In genomic region chr1:25832336-25833037, GRCh38 we compare ENCODE assay signal across 27 cellular contexts. TPM values are rescaled to one million over a fixed set of nuclear protein-coding genes. Genes with fewer than 3 reads are reported as not detected.
DNase-seq lines count a peak whose midpoint lies in the region; ATAC-seq, FAIRE-seq and TF ChIP-seq lines count a peak whose summit lies in the region.
"Had no signal": no experiment of that assay in that cellular context is flagged by ENCODE, and none has a peak within 500 bp of the region (broad histone marks: within the 10 kb centered on the region; RNA-seq: fewer than 3 reads in every experiment).

No MANE protein-coding gene starts in this region.

- DNase-seq in EL (peak; percentile 49), PC-3 (peak; percentile 50), bronchial epithelial cell (ENCODE audit: low read depth) (peak; percentile 70), AG08396 (ENCODE audit: low spot score) (no peak), SHP77 treated with DMSO at 0.1 percent for 48 hours (lab: John Stamatoyannopoulos, UW) (no peak), HuH-7 (ENCODE audit: low spot score) (no peak)
- no peak for DNase-seq in naive thymus-derived CD4-positive, alpha-beta T cell
- DNase-seq: activated CD4-positive, alpha-beta T cell treated with anti-CD3 and anti-CD28 coated beads, Interleukin-2, amount 50 U/mL, for 4 hours; activated CD8-positive, alpha-beta memory T cell treated with anti-CD3 and anti-CD28 coated beads, Interleukin-2, amount 50 U/mL, for 48 hours; DMS79; endodermal cell; naive B cell; NCI-H1048; NCI-H1930; NCI-H226; NCI-H774; SJCRH30; stimulated activated CD4-positive, alpha-beta T cell treated with anti-CD3 and anti-CD28 coated beads, Interleukin-12 subunit alpha, Interleukin-12 subunit beta, amount 100 ng/mL, for 4 hours; stimulated activated CD4-positive, alpha-beta T cell treated with anti-CD3 and anti-CD28 coated beads, Interleukin-4, amount 100 ng/mL, for 4 hours; thyroid gland had no signal

- H3K4me3 Mint-ChIP-seq in naive thymus-derived CD4-positive, alpha-beta T cell = peak overlapping the region in 2 of 10 donors; percentile 7 to 47
- H3K4me3 Mint-ChIP-seq: brain; endodermal cell; naive B cell; stimulated activated naive CD8-positive, alpha-beta T cell treated with anti-CD3 and anti-CD28 coated beads, Interleukin-15, Interleukin-2, amounts not matched to agents 100 ng/mL and 50 ng/mL, for 24 hours; T-helper 1 cell treated with Interleukin-12 subunit alpha and Interleukin-12 subunit beta and Interleukin-4 antibody, amounts not matched to agents 30 μg/mL and 1 μg/mL, for 36 hours had no signal

- H3K27ac ChIP-seq in PC-3 (ENCODE audit: low read length) = no peak overlapping the region
- H3K27ac ChIP-seq in naive thymus-derived CD4-positive, alpha-beta T cell (ENCODE audit: low read depth, low read length) = peak overlapping the region; percentile 38
- H3K27ac ChIP-seq: coronary artery, right atrium auricular region, SJCRH30, thyroid gland had no signal

- TF ChIP-seq CTCF in PC-3 (conservative IDR thresholded peaks at IDR 0.05; ENCODE audit: low read depth, low read length) (no peak), bronchial epithelial cell (IDR thresholded peaks at IDR 0.05; ENCODE audit: insufficient read depth, low read length, severe bottlenecking) (no peak)

- H3K27me3 ChIP-seq in PC-3 (ENCODE audit: low read length) (no peaks in the 10 kb centered on the region), bronchial epithelial cell (ENCODE audit: control insufficient read depth, insufficient read depth, low read length) (no peaks in the 10 kb centered on the region)
- H3K27me3 ChIP-seq in naive thymus-derived CD4-positive, alpha-beta T cell (ENCODE audit: control insufficient read depth in 2 of 2, insufficient read depth in 2 of 2, low read length in 2 of 2) = no peaks in the 10 kb centered on the region
- H3K27me3 ChIP-seq: right atrium auricular region, SJCRH30, thyroid gland had no signal

- peaks cover 6% of the 10 kb centered on the region for H3F3A ChIP-seq in PC-3 (ENCODE audit: low read length, unreplicated experiment)

- no peak overlapping the region for H3K9ac ChIP-seq in PC-3 (ENCODE audit: low read length)

- H3K4me1 ChIP-seq in PC-3 (ENCODE audit: insufficient read depth, low read length) = no peaks in the 10 kb centered on the region
- H3K4me1 ChIP-seq in naive thymus-derived CD4-positive, alpha-beta T cell (ENCODE audit: control insufficient read depth in 2 of 2, insufficient read depth in 2 of 2, low read length in 2 of 2) = peaks cover 0 to 14% of the 10 kb centered on the region in 2 donors
- H3K4me1 ChIP-seq: SJCRH30, thyroid gland had no signal

- H3K36me3 Mint-ChIP-seq in naive thymus-derived CD4-positive, alpha-beta T cell = peaks cover 9 to 53% (median 29%) of the 10 kb centered on the region in 5 donors

- H3K9me3 ChIP-seq in PC-3 (ENCODE audit: low read length) = no peaks in the 10 kb centered on the region
- H3K9me3 ChIP-seq in naive thymus-derived CD4-positive, alpha-beta T cell (ENCODE audit: control insufficient read depth in 2 of 3, low read length in 3 of 3) = no peaks in the 10 kb centered on the region
- H3K9me3 ChIP-seq: right atrium auricular region, SJCRH30, thyroid gland had no signal

- no peaks in the 10 kb centered on the region for H3K9me3 Mint-ChIP-seq in naive thymus-derived CD4-positive, alpha-beta T cell
- H3K9me3 Mint-ChIP-seq: brain; endodermal cell; naive B cell; stimulated activated naive CD8-positive, alpha-beta T cell treated with anti-CD3 and anti-CD28 coated beads, Interleukin-15, Interleukin-2, amounts not matched to agents 100 ng/mL and 50 ng/mL, for 24 hours; T-helper 1 cell treated with Interleukin-12 subunit alpha and Interleukin-12 subunit beta and Interleukin-4 antibody, amounts not matched to agents 30 μg/mL and 1 μg/mL, for 36 hours had no signal

- intact Hi-C loops in PC-3 (cut with micrococcal nuclease) = no loop called here
- intact Hi-C loops in naive thymus-derived CD4-positive, alpha-beta T cell (cut with micrococcal nuclease) = loop anchor here in 1 of 2 donors (1.0 kb wide), 1 partner anchor 12 kb away; no protein-coding TSS in a partner anchor

- H3K27ac Mint-ChIP-seq in naive thymus-derived CD4-positive, alpha-beta T cell = peak overlapping the region in 7 of 9 donors; percentile 42 to 80 (median 74)
- H3K27ac Mint-ChIP-seq: brain; endodermal cell; stimulated activated naive CD8-positive, alpha-beta T cell treated with anti-CD3 and anti-CD28 coated beads, Interleukin-15, Interleukin-2, amounts not matched to agents 100 ng/mL and 50 ng/mL, for 24 hours; T-helper 1 cell treated with Interleukin-12 subunit alpha and Interleukin-12 subunit beta and Interleukin-4 antibody, amounts not matched to agents 30 μg/mL and 1 μg/mL, for 36 hours had no signal

- CTCF ChIA-PET in PC-3 (lab: Charles Lee) = no interaction called here
- CTCF ChIA-PET in naive thymus-derived CD4-positive, alpha-beta T cell (lab: Charles Lee) = interaction anchor here (1.6 kb wide), 1 partner anchor 13 kb away, joined by 3 read pairs; no protein-coding TSS in a partner anchor

- H4K20me1 ChIP-seq in PC-3 (ENCODE audit: low read length) = peaks cover 4% of the 10 kb centered on the region; the same call in 1 of the 2 replicates

- ATAC-seq in PC-3 = peak; percentile 57
- no peak for ATAC-seq in naive thymus-derived CD4-positive, alpha-beta T cell

- H2AFZ ChIP-seq in PC-3 (ENCODE audit: low read length) = no peak overlapping the region

- peaks cover 0 to 29% (median 21%) of the 10 kb centered on the region in 7 donors for H3K4me1 Mint-ChIP-seq in naive thymus-derived CD4-positive, alpha-beta T cell
- H3K4me1 Mint-ChIP-seq: brain, naive B cell had no signal

- POLR2A ChIA-PET in PC-3 (lab: Charles Lee; ENCODE audit: unreplicated experiment) = no interaction called here
- POLR2A ChIA-PET in naive thymus-derived CD4-positive, alpha-beta T cell (lab: Charles Lee) = interaction anchor here (1.4 to 5.4 kb wide), 2 partner anchors 12 to 14 kb away, joined by 4 to 32 read pairs; partner anchors contain the start of gene MTFR1L

- H3K9me2 ChIP-seq in PC-3 (replicated peaks; ENCODE audit: low read length) = no peaks in the 10 kb centered on the region

- BruUV-seq in PC-3 (replicated peaks; lab: Mats Ljungman, UMichigan) = TSS peak; percentile 41

- H3K79me2 ChIP-seq in PC-3 (ENCODE audit: low read length) = peaks cover 51% of the 10 kb centered on the region

- H3K36me3 ChIP-seq in PC-3 (ENCODE audit: low read depth, low read length) (peaks cover 79% of the 10 kb centered on the region), bronchial epithelial cell (ENCODE audit: control insufficient read depth, insufficient read depth, low read length) (peaks cover 14% of the 10 kb centered on the region)
- peaks cover 8 to 58% (median 9%) of the 10 kb centered on the region in 3 experiments for H3K36me3 ChIP-seq in naive thymus-derived CD4-positive, alpha-beta T cell (ENCODE audit: control insufficient read depth in 2 of 3, insufficient read depth in 3 of 3, low read length in 3 of 3)

- H3K27me3 Mint-ChIP-seq in naive thymus-derived CD4-positive, alpha-beta T cell = no peaks in the 10 kb centered on the region
- H3K27me3 Mint-ChIP-seq: brain; naive B cell; stimulated activated naive CD8-positive, alpha-beta T cell treated with anti-CD3 and anti-CD28 coated beads, Interleukin-15, Interleukin-2, amounts not matched to agents 100 ng/mL and 50 ng/mL, for 24 hours had no signal

- H3K4me3 ChIP-seq in PC-3 (ENCODE audit: low read length) = no peak overlapping the region
- no peak overlapping the region for H3K4me3 ChIP-seq in bronchial epithelial cell (ENCODE audit: low read depth, low read length)
- no peak overlapping the region for H3K4me3 ChIP-seq in naive thymus-derived CD4-positive, alpha-beta T cell (ENCODE audit: low read length)
- H3K4me3 ChIP-seq: coronary artery, right atrium auricular region, SJCRH30, thyroid gland had no signal

- H3K4me2 ChIP-seq in PC-3 (ENCODE audit: low read length) = no peak overlapping the region

- no peak for FAIRE-seq in bronchial epithelial cell (lab: Jason Lieb, UNC)
- FAIRE-seq: H1 had no signal

RNA-seq across cellular contexts. Expression of gene MTFR1L, which starts 12.7 kb away (rescaled TPM):
- 32.3 and 35.6 TPM in 2 replicates for total RNA-seq in PC-3 (2014; rRNA removed)
- 15.0 and 22.0 TPM in 2 replicates for total RNA-seq in bronchial epithelial cell
- total RNA-seq in naive thymus-derived CD4-positive, alpha-beta T cell = 10 to 100 TPM; 39.6 to 60.2 (median 42.3) TPM
- 10 to 100 TPM; 42.4 to 51.2 TPM for polyA plus RNA-seq in naive thymus-derived CD4-positive, alpha-beta T cell

RNA-seq across cellular contexts. Expression of gene AUNIP, which starts 26.8 kb away (rescaled TPM):
- total RNA-seq in PC-3 (2014; rRNA removed) = 17.6 and 22.2 TPM in 2 replicates
- total RNA-seq in bronchial epithelial cell = 2.4 TPM in 2 replicates
- total RNA-seq in naive thymus-derived CD4-positive, alpha-beta T cell = 1 to 10 TPM in 1 of 5 experiments, under 1 TPM in 1, not detected in 3; 0.83 to 4.3 TPM
- polyA plus RNA-seq in naive thymus-derived CD4-positive, alpha-beta T cell = not detected
- total RNA-seq: omental fat pad, right atrium auricular region, thyroid gland had no signal

RNA-seq across cellular contexts. Expression of gene SELENON, which starts 32.5 kb away (rescaled TPM):
- 38.6 and 43.7 TPM in 2 replicates for total RNA-seq in PC-3 (2014; rRNA removed)
- 3.4 and 6.4 TPM in 2 replicates for total RNA-seq in bronchial epithelial cell
- total RNA-seq in naive thymus-derived CD4-positive, alpha-beta T cell = 10 to 100 TPM; 11.9 to 27.7 (median 25.8) TPM
- polyA plus RNA-seq in naive thymus-derived CD4-positive, alpha-beta T cell = 1 to 10 TPM; 2.6 to 5.6 TPM

RNA-seq across cellular contexts. Expression of gene PAQR7, which starts 43.0 kb away (rescaled TPM):
- total RNA-seq in PC-3 (2014; rRNA removed) = 6.4 and 7.2 TPM in 2 replicates
- total RNA-seq in bronchial epithelial cell = 12.6 and 20.7 TPM in 2 replicates
- 1 to 10 TPM; 3.4 to 6.0 (median 4.0) TPM for total RNA-seq in naive thymus-derived CD4-positive, alpha-beta T cell
- under 1 TPM; 0.21 to 0.51 TPM for polyA plus RNA-seq in naive thymus-derived CD4-positive, alpha-beta T cell

Comparison
In these comparisons a context has a peak if more than half of its experiments do, and no peak if none do; other contexts are left out.
1. DNase-seq: peak in EL (single experiment), PC-3 (single experiment) and bronchial epithelial cell (single experiment); none in naive thymus-derived CD4-positive, alpha-beta T cell (0 of 9), AG08396 (single experiment), SHP77 treated with DMSO at 0.1 percent for 48 hours (single experiment) and HuH-7 (single experiment).